8 cellular contexts compared by ENCODE assay signal in the genomic region with DNA sequence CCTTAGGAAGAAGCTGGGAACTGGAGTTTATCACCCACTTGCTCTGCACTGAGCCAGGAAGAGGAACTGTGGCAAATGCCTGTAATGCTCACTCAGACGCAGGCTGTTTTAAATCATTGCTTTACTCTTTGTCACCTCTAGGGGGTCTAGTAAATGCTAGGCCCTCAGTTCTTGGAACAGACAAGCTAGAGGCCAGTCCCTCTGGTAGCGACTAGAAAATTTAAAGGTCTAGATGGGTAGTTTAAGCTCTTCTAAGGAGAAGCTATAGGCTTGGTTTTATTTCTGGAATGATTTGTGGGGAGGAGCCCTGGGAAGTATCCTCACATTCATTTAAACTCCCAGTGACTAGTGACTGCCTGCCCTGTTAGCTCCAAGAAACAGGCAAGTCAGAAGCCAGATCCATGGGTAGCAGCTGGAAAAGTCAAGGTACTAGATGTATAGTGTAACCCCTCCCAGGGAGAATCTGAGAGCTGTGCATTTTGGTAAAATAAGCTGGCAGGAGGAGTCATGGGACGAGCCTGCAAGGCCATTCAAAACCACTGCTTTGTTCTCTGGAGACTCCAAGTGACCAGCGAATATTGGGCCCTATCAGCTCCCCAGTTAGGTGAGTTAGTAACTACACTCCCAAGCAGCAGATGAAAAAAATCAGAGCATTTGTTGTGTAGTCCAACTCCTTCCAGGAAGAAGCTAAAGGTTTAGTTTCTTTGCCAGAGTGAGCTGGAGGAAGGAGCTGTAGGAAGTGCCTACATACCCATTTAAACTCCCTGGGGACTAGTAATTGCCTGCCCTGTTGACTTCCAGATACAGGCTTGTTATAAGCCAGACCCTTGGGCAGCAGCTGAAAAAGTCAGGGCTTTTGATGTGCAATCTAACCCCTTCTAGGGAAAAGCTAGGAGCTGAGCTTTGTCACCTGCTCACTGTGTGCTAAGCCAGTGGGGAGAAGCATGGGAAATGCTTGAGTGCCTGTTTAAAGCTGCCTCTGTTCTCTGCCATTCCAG.
A peak's percentile ranks its signal among the peaks of the same experiment; 100 is the strongest.
DNase-seq lines count a peak whose midpoint lies in the region; ATAC-seq and TF ChIP-seq lines count a peak whose summit lies in the region.

No MANE protein-coding gene starts in this region.

- H3K4me3 Mint-ChIP-seq in endothelial cell (ENCODE audit: unreplicated experiment), result no peak overlapping the region
- H3K4me3 Mint-ChIP-seq in activated T-cell treated with anti-CD3 and anti-CD28 coated beads, Interleukin-2, amount 50 U/mL, for 24 hours, result no peak overlapping the region

- H3K27me3 Mint-ChIP-seq in endothelial cell (ENCODE audit: unreplicated experiment), result no peaks in the 10 kb centered on the region
- no peaks in the 10 kb centered on the region for H3K27me3 Mint-ChIP-seq in activated T-cell treated with anti-CD3 and anti-CD28 coated beads, Interleukin-2, amount 50 U/mL, for 24 hours

- no peak for TF ChIP-seq POLR2A in body of pancreas (IDR thresholded peaks at IDR 0.05)

- ATAC-seq in GM21786 (IDR thresholded peaks at IDR 0.05; ENCODE audit: unreplicated experiment) (peak; percentile 93), body of pancreas (no peak)

- no peaks in the 10 kb centered on the region for H3K4me1 Mint-ChIP-seq in endothelial cell (ENCODE audit: unreplicated experiment)
- H3K4me1 Mint-ChIP-seq in activated T-cell treated with anti-CD3 and anti-CD28 coated beads, Interleukin-2, amount 50 U/mL, for 24 hours (ENCODE audit: low read depth), result no peaks in the 10 kb centered on the region

- H3K27ac Mint-ChIP-seq in endothelial cell (ENCODE audit: unreplicated experiment), result no peak overlapping the region
- H3K27ac Mint-ChIP-seq in activated T-cell treated with anti-CD3 and anti-CD28 coated beads, Interleukin-2, amount 50 U/mL, for 24 hours, result no peak overlapping the region

- no peak overlapping the region for H3K27ac ChIP-seq in body of pancreas
- no peak overlapping the region for H3K27ac ChIP-seq in ascending aorta

- intact Hi-C loops in body of pancreas (cut with DNase I) (no loop called here), ascending aorta (cut with DNase I) (no loop called here)

- H3K4me3 ChIP-seq in body of pancreas (no peak overlapping the region), ascending aorta (no peak overlapping the region)

- no peaks in the 10 kb centered on the region for H3K36me3 ChIP-seq in body of pancreas (replicated peaks in 1 of 2; ENCODE audit: insufficient read depth in 1 of 2, low read depth in 2 of 2)
- H3K36me3 ChIP-seq in ascending aorta, result no peaks in the 10 kb centered on the region

- no peaks in the 10 kb centered on the region for H3K9me3 Mint-ChIP-seq in endothelial cell (ENCODE audit: unreplicated experiment)
- H3K9me3 Mint-ChIP-seq in activated T-cell treated with anti-CD3 and anti-CD28 coated beads, Interleukin-2, amount 50 U/mL, for 24 hours, result peaks cover 4% of the 10 kb centered on the region

- in situ Hi-C loops in GM13976 (cut with MboI; ENCODE audit: low sequenced_read_pairs, unreplicated experiment), result no loop called here

- DNase-seq in GM13976 (ENCODE audit: low spot score) (peak; percentile 38), Kasumi-1 (lab: John Stamatoyannopoulos, UW) (peak; percentile 35 to 38), endothelial cell (ENCODE audit: low spot score) (no peak), body of pancreas (no peak), Ammon's horn (ENCODE audit: low spot score) (no peak), ascending aorta (ENCODE audit: low spot score in 2 of 2) (no peak)
- no peak for DNase-seq in activated T-cell treated with anti-CD3 and anti-CD28 coated beads, Interleukin-2, amount 50 U/mL, for 24 hours

- H3K9me3 ChIP-seq in body of pancreas (no peaks in the 10 kb centered on the region), ascending aorta (peaks cover 0 to 13% of the 10 kb centered on the region in 2 donors)

- H3K36me3 Mint-ChIP-seq in endothelial cell (ENCODE audit: low read depth, unreplicated experiment), result no peaks in the 10 kb centered on the region
- H3K36me3 Mint-ChIP-seq in activated T-cell treated with anti-CD3 and anti-CD28 coated beads, Interleukin-2, amount 50 U/mL, for 24 hours (ENCODE audit: low read depth), result no peaks in the 10 kb centered on the region

- H3K4me1 ChIP-seq in body of pancreas, result no peaks in the 10 kb centered on the region
- no peaks in the 10 kb centered on the region for H3K4me1 ChIP-seq in ascending aorta

- H3K27me3 ChIP-seq in body of pancreas (no peaks in the 10 kb centered on the region), ascending aorta (no peaks in the 10 kb centered on the region)

- TF ChIP-seq CTCF in GM13976 (IDR thresholded peaks at IDR 0.05; ENCODE audit: borderline replicate concordance, control extremely low read depth, extremely low read depth, insufficient read depth, missing control alignments) (no peak), endothelial cell (IDR thresholded peaks at IDR 0.05; ENCODE audit: unreplicated experiment) (peak; percentile 66), body of pancreas (IDR thresholded peaks at IDR 0.05) (no peak), ascending aorta (IDR thresholded peaks at IDR 0.05) (no peak)

- 67 to 79% methylated on average over 4 of the region's 4 CpGs for WGBS in body of pancreas, 2 donors

Comparison
In these comparisons a context has a peak if more than half of its experiments do, and no peak if none do; other contexts are left out.
1. DNase-seq: peak in GM13976 (single experiment) and Kasumi-1 (2 of 2); none in endothelial cell (single experiment), activated T-cell treated with anti-CD3 and anti-CD28 coated beads, Interleukin-2, amount 50 U/mL, for 24 hours (single experiment), body of pancreas (0 of 4), Ammon's horn (single experiment) and ascending aorta (0 of 2).